ENCODE assay signal across 15 cellular contexts in genomic region chr9:113556877-113557593, GRCh38.
DNase-seq lines count a peak whose midpoint lies in the region; ATAC-seq, FAIRE-seq and TF ChIP-seq lines count a peak whose summit lies in the region.
"Had no signal": no experiment of that assay in that cellular context is flagged by ENCODE, and none has a peak within 500 bp of the region (broad histone marks: within the 10 kb centered on the region; RNA-seq: fewer than 3 reads in every experiment).

No MANE protein-coding gene starts in this region.

- peaks cover 0 to 1% of the 10 kb centered on the region in 2 donors for H3K27me3 Mint-ChIP-seq in CD8-positive, alpha-beta memory T cell
- H3K27me3 Mint-ChIP-seq in endothelial cell (ENCODE audit: unreplicated experiment), result peaks cover 14% of the 10 kb centered on the region
- peaks cover 4% of the 10 kb centered on the region for H3K27me3 Mint-ChIP-seq in neural progenitor cell (ENCODE audit: insufficient read depth, low read depth)

- peaks cover 39 to 76% (median 60%) of the 10 kb centered on the region in 3 donors for H3K4me1 Mint-ChIP-seq in CD8-positive, alpha-beta memory T cell
- H3K4me1 Mint-ChIP-seq in endothelial cell (ENCODE audit: unreplicated experiment), result peaks cover 4% of the 10 kb centered on the region
- peaks cover 16% of the 10 kb centered on the region for H3K4me1 Mint-ChIP-seq in neural progenitor cell

- peaks cover 0 to 15% (median 5%) of the 10 kb centered on the region in 3 donors for H3K36me3 Mint-ChIP-seq in CD8-positive, alpha-beta memory T cell
- H3K36me3 Mint-ChIP-seq in endothelial cell (ENCODE audit: low read depth, unreplicated experiment), result peaks cover 25% of the 10 kb centered on the region
- no peaks in the 10 kb centered on the region for H3K36me3 Mint-ChIP-seq in neural progenitor cell

- FAIRE-seq in RCC 7860 (lab: Jason Lieb, UNC), result no peak
- FAIRE-seq: G401.6 had no signal

- ATAC-seq in HG03469 (IDR thresholded peaks at IDR 0.05; ENCODE audit: unreplicated experiment) (no peak), HG03354 (IDR thresholded peaks at IDR 0.05; ENCODE audit: poor library complexity, severe bottlenecking, unreplicated experiment) (no peak), HG03442 (IDR thresholded peaks at IDR 0.05; ENCODE audit: unreplicated experiment) (no peak)

- POLR2A ChIA-PET in CD8-positive, alpha-beta memory T cell (lab: Charles Lee), result no interaction called here

- H3K9me3 Mint-ChIP-seq in CD8-positive, alpha-beta memory T cell, result no peaks in the 10 kb centered on the region
- no peaks in the 10 kb centered on the region for H3K9me3 Mint-ChIP-seq in endothelial cell (ENCODE audit: unreplicated experiment)
- H3K9me3 Mint-ChIP-seq in neural progenitor cell, result no peaks in the 10 kb centered on the region
- H3K9me3 Mint-ChIP-seq: activated T-helper 2 cell treated with anti-CD3 and anti-CD28 coated beads, Interferon-gamma antibody, Interleukin-2, Interleukin-4, amounts not matched to agents 10 μg/mL and 5 μg/mL and 100 μg/mL, durations not matched to agents 14 hours and 24 hours and 36 hours had no signal

- H3K9me3 ChIP-seq in CD8-positive, alpha-beta memory T cell (ENCODE audit: low read length), result no peaks in the 10 kb centered on the region
- no peaks in the 10 kb centered on the region for H3K9me3 ChIP-seq in neural progenitor cell (ENCODE audit: low read depth)
- H3K9me3 ChIP-seq: BLaER1 treated with 17β-estradiol and CSF1 and Interleukin-3, amounts not matched to agents 10 nM and 100 nM had no signal

- no peak overlapping the region for H3K4me3 ChIP-seq in CD8-positive, alpha-beta memory T cell (ENCODE audit: low read length)
- H3K4me3 ChIP-seq in neural progenitor cell, result no peak overlapping the region
- H3K4me3 ChIP-seq: BLaER1 treated with 17β-estradiol and CSF1 and Interleukin-3, amounts not matched to agents 10 nM and 100 nM had no signal

- H3K79me2 ChIP-seq in neural progenitor cell (ENCODE audit: low read depth), result no peaks in the 10 kb centered on the region

- H2AFZ ChIP-seq in neural progenitor cell (replicated peaks), result no peak overlapping the region

- no peaks in the 10 kb centered on the region for H3K36me3 ChIP-seq in CD8-positive, alpha-beta memory T cell (ENCODE audit: insufficient read depth, low read length)
- H3K36me3 ChIP-seq in neural progenitor cell, result no peaks in the 10 kb centered on the region
- H3K36me3 ChIP-seq: BLaER1 treated with 17β-estradiol and CSF1 and Interleukin-3, amounts not matched to agents 10 nM and 100 nM had no signal

- no peaks in the 10 kb centered on the region for H3F3A ChIP-seq in neural progenitor cell (ENCODE audit: low read depth)

- no peaks in the 10 kb centered on the region for H3K27me3 ChIP-seq in CD8-positive, alpha-beta memory T cell (ENCODE audit: insufficient read depth, low read length, poor library complexity, severe bottlenecking)
- no peaks in the 10 kb centered on the region for H3K27me3 ChIP-seq in neural progenitor cell
- H3K27me3 ChIP-seq: BLaER1 treated with 17β-estradiol and CSF1 and Interleukin-3, amounts not matched to agents 10 nM and 100 nM had no signal

- CTCF ChIA-PET in CD8-positive, alpha-beta memory T cell (lab: Charles Lee), result interaction anchor here (0.7 to 1.2 kb wide), 2 partner anchors 45 to 49 kb away, joined by 3 read pairs; no protein-coding TSS in a partner anchor

- DNase-seq in CD8-positive, alpha-beta memory T cell, result no peak
- peak; percentile 32 for DNase-seq in RCC 7860 (ENCODE audit: low spot score)
- no peak for DNase-seq in endothelial cell (ENCODE audit: low spot score)
- DNase-seq in neural progenitor cell (ENCODE audit: low spot score), result no peak
- no peak for DNase-seq in activated CD8-positive, alpha-beta memory T cell treated with anti-CD3 and anti-CD28 coated beads, Interleukin-2, amount 50 U/mL, for 4 hours
- DNase-seq: NCI-H526 treated with DMSO at 0.1 percent for 48 hours, retina, SHP77, substantia nigra had no signal

- H3K4me2 ChIP-seq in neural progenitor cell, result no peak overlapping the region
- H3K4me2 ChIP-seq: BLaER1 treated with 17β-estradiol and CSF1 and Interleukin-3, amounts not matched to agents 10 nM and 100 nM had no signal

- H3K27ac ChIP-seq in CD8-positive, alpha-beta memory T cell (ENCODE audit: low read depth, low read length), result no peak overlapping the region
- H3K27ac ChIP-seq in neural progenitor cell, result no peak overlapping the region
- H3K27ac ChIP-seq: BLaER1 treated with 17β-estradiol and CSF1 and Interleukin-3, amounts not matched to agents 10 nM and 100 nM had no signal

- no peaks in the 10 kb centered on the region for H4K20me1 ChIP-seq in neural progenitor cell (ENCODE audit: low read depth)
- H4K20me1 ChIP-seq: BLaER1 treated with 17β-estradiol and CSF1 and Interleukin-3, amounts not matched to agents 10 nM and 100 nM had no signal

- peak overlapping the region; percentile 39 to 90 (median 76) for H3K27ac Mint-ChIP-seq in CD8-positive, alpha-beta memory T cell
- H3K27ac Mint-ChIP-seq in endothelial cell (ENCODE audit: unreplicated experiment) (peak overlapping the region; percentile 4), neural progenitor cell (peak overlapping the region; percentile 39)
- H3K27ac Mint-ChIP-seq: activated T-helper 2 cell treated with anti-CD3 and anti-CD28 coated beads, Interferon-gamma antibody, Interleukin-2, Interleukin-4, amounts not matched to agents 10 μg/mL and 5 μg/mL and 100 μg/mL, durations not matched to agents 14 hours and 24 hours and 36 hours had no signal

- peaks cover 12% of the 10 kb centered on the region for H3K4me1 ChIP-seq in CD8-positive, alpha-beta memory T cell (ENCODE audit: insufficient read depth, low read length)
- H3K4me1 ChIP-seq in neural progenitor cell, result no peaks in the 10 kb centered on the region

- H3K4me3 Mint-ChIP-seq in CD8-positive, alpha-beta memory T cell, result no peak overlapping the region
- H3K4me3 Mint-ChIP-seq in endothelial cell (ENCODE audit: unreplicated experiment) (peak overlapping the region; percentile 33), neural progenitor cell (no peak overlapping the region)

- no peak overlapping the region for H3K9ac ChIP-seq in neural progenitor cell
- H3K9ac ChIP-seq: BLaER1 treated with 17β-estradiol and CSF1 and Interleukin-3, amounts not matched to agents 10 nM and 100 nM had no signal

- no peak for TF ChIP-seq CTCF in endothelial cell (IDR thresholded peaks at IDR 0.05; ENCODE audit: unreplicated experiment)
- no peak for TF ChIP-seq CTCF in neural progenitor cell (IDR thresholded peaks at IDR 0.05)

Comparison
In these comparisons a context has a peak if more than half of its experiments do, and no peak if none do; other contexts are left out.
1. H3K27ac Mint-ChIP-seq: peak in every context shown above with its lines; median percentile 76 in CD8-positive, alpha-beta memory T cell; 39 in neural progenitor cell; 4 in endothelial cell.